ENCODE assay signal across 14 cellular contexts in genomic region chr9:128459011-128459410, GRCh38.
"Had no signal": no experiment of that assay in that cellular context is flagged by ENCODE, and none has a peak within 500 bp of the region (broad histone marks: within the 10 kb centered on the region; RNA-seq: fewer than 3 reads in every experiment).

No MANE protein-coding gene starts in this region.

- H3K9me3 Mint-ChIP-seq: activated CD4-positive, alpha-beta T cell treated with anti-CD3 and anti-CD28 coated beads, Interleukin-2, amount 10 ng/mL, durations not matched to agents 24 days and 14 days; activated naive CD4-positive, alpha-beta T cell treated with anti-CD3 and anti-CD28 coated beads, Interleukin-2, amount 50 U/mL, for 72 hours; naive B cell; WTC11 had no signal

- DNase-seq: activated CD4-positive, alpha-beta T cell treated with anti-CD3 and anti-CD28 coated beads, Interleukin-2, amount 10 ng/mL, durations not matched to agents 24 days and 14 days; activated T-cell treated with anti-CD3 and anti-CD28 coated beads for 4 hours; effector memory CD4-positive, alpha-beta T cell; hippocampal formation; naive B cell; occipital lobe; spleen; stimulated activated CD4-positive, alpha-beta T cell treated with anti-CD3 and anti-CD28 coated beads, Interleukin-2, amount 100 ng/mL, for 24 hours; stimulated activated naive CD4-positive, alpha-beta T cell treated with Interleukin-2 at 50 U/mL for 16 hours; upper lobe of left lung had no signal

- H3K27me3 Mint-ChIP-seq: activated CD4-positive, alpha-beta T cell treated with anti-CD3 and anti-CD28 coated beads, Interleukin-2, amount 10 ng/mL, durations not matched to agents 24 days and 14 days; naive B cell had no signal

- H3K4me3 Mint-ChIP-seq: WTC11 had no signal

- H3K27ac Mint-ChIP-seq: activated CD4-positive, alpha-beta T cell treated with anti-CD3 and anti-CD28 coated beads, Interleukin-2, amount 10 ng/mL, durations not matched to agents 24 days and 14 days; naive B cell; WTC11 had no signal

- H3K27ac ChIP-seq: epithelial cell of prostate, prostate gland, spleen, upper lobe of left lung had no signal
